ENCODE assay signal across 11 cellular contexts in the genomic region with DNA sequence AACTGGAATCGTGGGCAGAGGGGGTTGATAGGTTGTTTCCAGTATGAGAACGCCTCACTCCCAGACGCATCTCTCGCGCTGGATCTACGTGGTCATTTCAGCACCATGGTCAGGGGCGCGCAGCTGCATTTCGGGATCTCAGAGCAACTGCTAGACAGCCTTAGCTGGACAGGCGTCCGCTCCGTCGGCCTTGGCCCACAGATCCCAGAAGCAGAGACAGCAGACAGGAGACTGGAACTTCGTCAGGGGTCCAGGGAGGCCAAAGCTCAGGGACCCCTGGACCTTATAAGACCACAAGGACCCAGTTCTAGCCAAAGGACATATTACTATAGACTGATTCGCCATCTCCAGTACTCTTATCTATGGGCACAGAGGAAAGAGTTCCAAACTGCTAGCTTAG. TPM values are rescaled to one million over a fixed set of nuclear protein-coding genes. Genes with fewer than 3 reads are reported as not detected.
DNase-seq lines count a peak whose midpoint lies in the region; ATAC-seq, FAIRE-seq and TF ChIP-seq lines count a peak whose summit lies in the region.
"Had no signal": no experiment of that assay in that cellular context is flagged by ENCODE, and none has a peak within 500 bp of the region (broad histone marks: within the 10 kb centered on the region; RNA-seq: fewer than 3 reads in every experiment).

No MANE protein-coding gene starts in this region.

- TF ChIP-seq RAD21 in A549 (conservative IDR thresholded peaks at IDR 0.05 in 1 of 2, IDR thresholded peaks at IDR 0.05 in 1 of 2): no peak

- POLR2A ChIA-PET in A549 (lab: Yijun Ruan, JAX): no interaction called here

- 16% methylated on average over 7 of the region's 15 CpGs for WGBS in A549 (ENCODE audit: missing lambda C conversion rate)

- no peak overlapping the region for H3K4me2 ChIP-seq in A549

- CTCF ChIA-PET in A549 (lab: Yijun Ruan, JAX): interaction anchor here (1.0 kb wide), 1 partner anchor 13 kb away, joined by 4 read pairs; no protein-coding TSS in a partner anchor

- ATAC-seq in A549 (peak; percentile 73 to 79; a peak in 5 of 6 replicates), HG03135 (IDR thresholded peaks at IDR 0.05; ENCODE audit: unreplicated experiment) (no peak)

- no peak overlapping the region for H3K27ac ChIP-seq in A549

- no peak for TF ChIP-seq EP300 in A549 (IDR thresholded peaks at IDR 0.05)

- no peak for TF ChIP-seq POLR2A in A549 (IDR thresholded peaks at IDR 0.05; ENCODE audit: low read length)

- H3K4me1 ChIP-seq in A549: no peaks in the 10 kb centered on the region; the same call in 2 of the 3 replicates

- H3K4me3 ChIP-seq in A549: no peak overlapping the region

- H3K9me3 ChIP-seq in A549: no peaks in the 10 kb centered on the region

- peak; percentile 24 to 41 for DNase-seq in A549 (ENCODE audit: low read depth in 1 of 2, low spot score in 1 of 2)
- peak; percentile 29 for DNase-seq in HPDE6-E6E7 (ENCODE audit: extremely low spot score)
- DNase-seq in astrocyte of the hippocampus (ENCODE audit: low read depth, low spot score): peak; percentile 82
- peak; percentile 57 for DNase-seq in kidney tubule cell (ENCODE audit: low spot score)
- no peak for DNase-seq in SIG-M5 (lab: John Stamatoyannopoulos, UW)
- no peak for DNase-seq in GM19239 (ENCODE audit: insufficient read length, low spot score)
- DNase-seq in Ammon's horn (ENCODE audit: low spot score): no peak
- DNase-seq: hippocampal formation had no signal

- FAIRE-seq in A549 (lab: Jason Lieb, UNC): no peak
- FAIRE-seq in GM19239 (lab: Jason Lieb, UNC): no peak
- FAIRE-seq: D721Med, TTC549 had no signal

- TF ChIP-seq CTCF in A549 (IDR thresholded peaks at IDR 0.05): no peak

TF ChIP-seq in A549, 52 proteins besides CTCF, POLR2A, EP300 and RAD21:
- TF ChIP-seq NFE2L2 (conservative IDR thresholded peaks at IDR 0.05; ENCODE audit: low read length): no peak
- peak; percentile 68; the same call in 1 of the 2 replicates for TF ChIP-seq EHMT2 (IDR thresholded peaks at IDR 0.05; ENCODE audit: low read depth)
- TF ChIP-seq ESRRA (IDR thresholded peaks at IDR 0.05; ENCODE audit: borderline replicate concordance, low read length): no peak
- TF ChIP-seq, protein P1, sequence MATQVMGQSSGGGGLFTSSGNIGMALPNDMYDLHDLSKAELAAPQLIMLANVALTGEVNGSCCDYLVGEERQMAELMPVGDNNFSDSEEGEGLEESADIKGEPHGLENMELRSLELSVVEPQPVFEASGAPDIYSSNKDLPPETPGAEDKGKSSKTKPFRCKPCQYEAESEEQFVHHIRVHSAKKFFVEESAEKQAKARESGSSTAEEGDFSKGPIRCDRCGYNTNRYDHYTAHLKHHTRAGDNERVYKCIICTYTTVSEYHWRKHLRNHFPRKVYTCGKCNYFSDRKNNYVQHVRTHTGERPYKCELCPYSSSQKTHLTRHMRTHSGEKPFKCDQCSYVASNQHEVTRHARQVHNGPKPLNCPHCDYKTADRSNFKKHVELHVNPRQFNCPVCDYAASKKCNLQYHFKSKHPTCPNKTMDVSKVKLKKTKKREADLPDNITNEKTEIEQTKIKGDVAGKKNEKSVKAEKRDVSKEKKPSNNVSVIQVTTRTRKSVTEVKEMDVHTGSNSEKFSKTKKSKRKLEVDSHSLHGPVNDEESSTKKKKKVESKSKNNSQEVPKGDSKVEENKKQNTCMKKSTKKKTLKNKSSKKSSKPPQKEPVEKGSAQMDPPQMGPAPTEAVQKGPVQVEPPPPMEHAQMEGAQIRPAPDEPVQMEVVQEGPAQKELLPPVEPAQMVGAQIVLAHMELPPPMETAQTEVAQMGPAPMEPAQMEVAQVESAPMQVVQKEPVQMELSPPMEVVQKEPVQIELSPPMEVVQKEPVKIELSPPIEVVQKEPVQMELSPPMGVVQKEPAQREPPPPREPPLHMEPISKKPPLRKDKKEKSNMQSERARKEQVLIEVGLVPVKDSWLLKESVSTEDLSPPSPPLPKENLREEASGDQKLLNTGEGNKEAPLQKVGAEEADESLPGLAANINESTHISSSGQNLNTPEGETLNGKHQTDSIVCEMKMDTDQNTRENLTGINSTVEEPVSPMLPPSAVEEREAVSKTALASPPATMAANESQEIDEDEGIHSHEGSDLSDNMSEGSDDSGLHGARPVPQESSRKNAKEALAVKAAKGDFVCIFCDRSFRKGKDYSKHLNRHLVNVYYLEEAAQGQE (IDR thresholded peaks at IDR 0.05): peak; percentile 96
- no peak for TF ChIP-seq FOSB (CRISPR knock-in tag; IDR thresholded peaks at IDR 0.05)
- no peak for TF ChIP-seq JUNB (IDR thresholded peaks at IDR 0.05)
- TF ChIP-seq MAZ (IDR thresholded peaks at IDR 0.05; ENCODE audit: borderline replicate concordance, low read depth, low read length): no peak
- no peak for TF ChIP-seq GATA3 (IDR thresholded peaks at IDR 0.05; ENCODE audit: borderline replicate concordance)
- no peak for TF ChIP-seq HOXB13 (CRISPR knock-in tag; IDR thresholded peaks at IDR 0.05; ENCODE audit: low read depth)
- no peak for TF ChIP-seq HOXB5 (CRISPR knock-in tag; IDR thresholded peaks at IDR 0.05)
- TF ChIP-seq RARB (CRISPR knock-in tag; IDR thresholded peaks at IDR 0.05): no peak
- no peak for TF ChIP-seq HEYL (CRISPR knock-in tag; IDR thresholded peaks at IDR 0.05)

RNA-seq across cellular contexts. Expression of a gene that starts 5.3 kb away (rescaled TPM):
- polyA plus RNA-seq in A549 (2011; rRNA removed) (not detected in 2 replicates), A549 (2017; fragmentation: RNase III; extraction: RNeasy Plus Mini Kit Qiagen cat#74134 plus additional on column Dnase treatment) (not detected in 3 replicates)
- not detected in 2 replicates for polyA plus RNA-seq in A549 (2012; cell fraction: cytosol; rRNA removed)
- polyA plus RNA-seq in A549 (2012; cell fraction: nucleus; rRNA removed): not detected in 2 replicates
- polyA minus RNA-seq in A549 (2011; rRNA and poly(A)+ RNA removed): not detected in 2 replicates

Comparison
In these comparisons a context has a peak if more than half of its experiments do, and no peak if none do; other contexts are left out.
1. DNase-seq: peak in A549 (2 of 2), HPDE6-E6E7 (single experiment), astrocyte of the hippocampus (single experiment) and kidney tubule cell (single experiment); none in SIG-M5 (single experiment), GM19239 (single experiment) and Ammon's horn (single experiment).